Comparison of ENCODE assay signal across 7 cellular contexts in genomic region chr11:69101100-69101791, GRCh38. TPM values are rescaled to one million over a fixed set of nuclear protein-coding genes. Genes with fewer than 3 reads are reported as not detected.
DNase-seq lines count a peak whose midpoint lies in the region; TF ChIP-seq lines count a peak whose summit lies in the region.

No MANE protein-coding gene starts in this region.

- intact Hi-C loops in activated naive CD4-positive, alpha-beta T cell treated with anti-CD3 and anti-CD28 coated beads for 36 hours (cut with micrococcal nuclease): loop anchor here (1.0 to 5.0 kb wide), 5 partner anchors 66 to 569 kb away; no protein-coding TSS in a partner anchor
- intact Hi-C loops in posterior vena cava (cut with DNase I): no loop called here

- peak; percentile 100 for TF ChIP-seq CTCF in GM12865 (IDR thresholded peaks at IDR 0.05; ENCODE audit: insufficient read depth, low read depth, low read length, missing control alignments)

- CTCF ChIA-PET in activated naive CD4-positive, alpha-beta T cell treated with anti-CD3 and anti-CD28 coated beads for 36 hours (lab: Charles Lee): interaction anchor here (0.6 to 2.0 kb wide), 12 partner anchors 13 to 569 kb away, joined by 3 to 8 read pairs (median 3); no protein-coding TSS in a partner anchor

- no peaks in the 10 kb centered on the region for H3K9me3 Mint-ChIP-seq in activated naive CD4-positive, alpha-beta T cell treated with anti-CD3 and anti-CD28 coated beads for 36 hours

- no peak overlapping the region for H3K27ac Mint-ChIP-seq in activated naive CD4-positive, alpha-beta T cell treated with anti-CD3 and anti-CD28 coated beads for 36 hours

- no peaks in the 10 kb centered on the region for H3K36me3 Mint-ChIP-seq in activated naive CD4-positive, alpha-beta T cell treated with anti-CD3 and anti-CD28 coated beads for 36 hours (ENCODE audit: low read depth)

- peak; percentile 69 for DNase-seq in GM12865 (ENCODE audit: low read depth)
- peak; percentile 64 for DNase-seq in KBM-7
- peak; percentile 79 for DNase-seq in SK-N-DZ (ENCODE audit: low spot score)
- DNase-seq in activated naive CD4-positive, alpha-beta T cell treated with anti-CD3 and anti-CD28 coated beads for 36 hours: peak; percentile 81
- DNase-seq in glomerular visceral epithelial cell (ENCODE audit: extremely low spot score): peak; percentile 81
- peak; percentile 90 for DNase-seq in posterior vena cava (ENCODE audit: low spot score)
- peak; percentile 81 for DNase-seq in ureter (ENCODE audit: low spot score)

- in situ Hi-C loops in KBM-7 (cut with MboI; ENCODE audit: low pct_unique_long_range_greater_than_20kb, low sequenced_read_pairs): no loop called here

- H3K27me3 Mint-ChIP-seq in activated naive CD4-positive, alpha-beta T cell treated with anti-CD3 and anti-CD28 coated beads for 36 hours (ENCODE audit: low read depth): peaks cover 3% of the 10 kb centered on the region

- H3K4me1 Mint-ChIP-seq in activated naive CD4-positive, alpha-beta T cell treated with anti-CD3 and anti-CD28 coated beads for 36 hours (ENCODE audit: low read depth): peaks cover 4% of the 10 kb centered on the region

- no peak overlapping the region for H3K4me3 ChIP-seq in GM12865 (ENCODE audit: low read depth, low read length)

- H3K4me3 Mint-ChIP-seq in activated naive CD4-positive, alpha-beta T cell treated with anti-CD3 and anti-CD28 coated beads for 36 hours: no peak overlapping the region

RNA-seq across cellular contexts. Expression of gene TPCN2, which starts 52.5 kb away (rescaled TPM):
- 7.5 and 9.4 TPM in 2 replicates for polyA plus RNA-seq in SK-N-DZ (2014; cell fraction: cytosol; rRNA removed)
- polyA plus RNA-seq in SK-N-DZ (2014; cell fraction: nucleus; rRNA removed): 40.5 and 50.6 TPM in 2 replicates
- total RNA-seq in activated naive CD4-positive, alpha-beta T cell treated with anti-CD3 and anti-CD28 coated beads for 36 hours: 1 to 10 TPM; 7.0 to 8.0 TPM
- 10 to 100 TPM; 24.8 to 25.4 TPM for total RNA-seq in posterior vena cava
- total RNA-seq in ureter: 27.9 TPM

RNA-seq across cellular contexts. Expression of gene SMIM38, which starts 54.5 kb away (rescaled TPM):
- 1.4 and 1.5 TPM in 2 replicates for polyA plus RNA-seq in SK-N-DZ (2014; cell fraction: cytosol; rRNA removed)
- 2.9 and 3.0 TPM in 2 replicates for polyA plus RNA-seq in SK-N-DZ (2014; cell fraction: nucleus; rRNA removed)
- total RNA-seq in activated naive CD4-positive, alpha-beta T cell treated with anti-CD3 and anti-CD28 coated beads for 36 hours: under 1 TPM; 0.12 to 0.17 TPM
- 1 to 10 TPM in 1 of 2 donors, under 1 TPM in 1; 0.76 to 1.4 TPM for total RNA-seq in posterior vena cava
- total RNA-seq in ureter: 1.1 TPM
